ENCODE assay signal across 8 cellular contexts in genomic region chr9:89564257-89564878, GRCh38. TPM values are rescaled to one million over a fixed set of nuclear protein-coding genes. Genes with fewer than 3 reads are reported as not detected.
DNase-seq lines count a peak whose midpoint lies in the region; ATAC-seq and TF ChIP-seq lines count a peak whose summit lies in the region.

No MANE protein-coding gene starts in this region.

- H3K27me3 ChIP-seq in GM23338 (ENCODE audit: insufficient read depth): no peaks in the 10 kb centered on the region

- ATAC-seq in GM23338: peak; percentile 99

- no peak overlapping the region for H3K4me3 Mint-ChIP-seq in GM23338

- no peak overlapping the region for H3K4me2 ChIP-seq in GM23338

- no peak overlapping the region for H3K27ac ChIP-seq in GM23338 (ENCODE audit: low read depth)

- H3K4me1 Mint-ChIP-seq in GM23338: peaks cover 14% of the 10 kb centered on the region

- peak overlapping the region; percentile 54; the same call in 1 of the 2 replicates for H2AFZ ChIP-seq in GM23338

- no peaks in the 10 kb centered on the region for H3F3A ChIP-seq in GM23338 (replicated peaks; ENCODE audit: low read depth)

- H3K4me1 ChIP-seq in GM23338 (ENCODE audit: insufficient read depth): no peaks in the 10 kb centered on the region

- H3K36me3 Mint-ChIP-seq in GM23338 (ENCODE audit: low read depth): no peaks in the 10 kb centered on the region; the same call in 2 of the 3 replicates

- DNase-seq in GM10266 (ENCODE audit: extremely low spot score) (peak; percentile 66), GM23338 (ENCODE audit: low spot score) (peak; percentile 80), NCI-H460 (ENCODE audit: extremely low read depth, low read depth) (peak; percentile 26), globus pallidus (ENCODE audit: low spot score) (peak; percentile 47), superior temporal gyrus (ENCODE audit: extremely low spot score) (no peak), occipital lobe (lab: John Stamatoyannopoulos, UW) (no peak), GM03348 (ENCODE audit: low spot score) (no peak)
- DNase-seq in activated CD4-positive, CD25-positive, alpha-beta regulatory T cell (lab: John Stamatoyannopoulos, UW): no peak

- no peaks in the 10 kb centered on the region for H3K27me3 Mint-ChIP-seq in GM23338 (ENCODE audit: insufficient read depth, low read depth, poor library complexity)

- 0 out of 2 replicates have a peak, but pooled peaks cover 5% of the 10 kb centered on the region for H3K9me2 ChIP-seq in GM23338 (ENCODE audit: insufficient read depth)

- peaks cover 4% of the 10 kb centered on the region for H3K9me3 Mint-ChIP-seq in GM23338

- H3K27ac Mint-ChIP-seq in GM23338: no peak overlapping the region

- H3K36me3 ChIP-seq in GM23338 (ENCODE audit: insufficient read depth): no peaks in the 10 kb centered on the region

- no peaks in the 10 kb centered on the region for H3K79me2 ChIP-seq in GM23338 (replicated peaks; ENCODE audit: insufficient read depth)

- no peak overlapping the region for H3K4me3 ChIP-seq in GM23338

- TF ChIP-seq CTCF in GM10266 (IDR thresholded peaks at IDR 0.05; ENCODE audit: control insufficient read depth, insufficient read depth, low read depth, missing control alignments) (peak; percentile 35), GM23338 (conservative IDR thresholded peaks at IDR 0.05; ENCODE audit: low read depth in 2 of 2) (peak; percentile 41 to 69)

- no peaks in the 10 kb centered on the region for H4K20me1 ChIP-seq in GM23338 (replicated peaks; ENCODE audit: insufficient read depth)

TF ChIP-seq in GM23338, 12 proteins besides CTCF, POLR2A, EP300 and RAD21:
- peak; percentile 72 for TF ChIP-seq CREB1 (CRISPR knock-in tag; IDR thresholded peaks at IDR 0.05; ENCODE audit: low read depth)
- no peak for TF ChIP-seq ZNF114 (CRISPR knock-in tag; IDR thresholded peaks at IDR 0.05)
- TF ChIP-seq ZNF462 (CRISPR knock-in tag; IDR thresholded peaks at IDR 0.05): no peak

RNA-seq across cellular contexts. Expression of gene GADD45G, which starts 40.4 kb away (rescaled TPM):
- 12.7 and 15.8 TPM in 2 replicates for total RNA-seq in GM23338 (2014; rRNA removed; shearing (Covaris generic))
- 24.1 TPM in 2 replicates for polyA plus RNA-seq in GM23338 (2016; fragmentation: Nextera tagmentation; extraction: Ambion mirVana)
- 3.4 and 3.8 TPM in 2 replicates for total RNA-seq in NCI-H460 (2014; rRNA removed; shearing (Covaris generic))
- 2.5 and 10.9 TPM in 2 replicates for polyA plus RNA-seq in NCI-H460 (2014; cell fraction: nucleus; rRNA removed)
- total RNA-seq in occipital lobe: 5.6 TPM

Comparison
In these comparisons a context has a peak if more than half of its experiments do, and no peak if none do; other contexts are left out.
1. DNase-seq: peak in GM10266 (single experiment), GM23338 (single experiment), NCI-H460 (single experiment) and globus pallidus (single experiment); none in activated CD4-positive, CD25-positive, alpha-beta regulatory T cell (0 of 4), superior temporal gyrus (single experiment), occipital lobe (single experiment) and GM03348 (single experiment).